16 cellular contexts compared by ENCODE assay signal in the genomic region with DNA sequence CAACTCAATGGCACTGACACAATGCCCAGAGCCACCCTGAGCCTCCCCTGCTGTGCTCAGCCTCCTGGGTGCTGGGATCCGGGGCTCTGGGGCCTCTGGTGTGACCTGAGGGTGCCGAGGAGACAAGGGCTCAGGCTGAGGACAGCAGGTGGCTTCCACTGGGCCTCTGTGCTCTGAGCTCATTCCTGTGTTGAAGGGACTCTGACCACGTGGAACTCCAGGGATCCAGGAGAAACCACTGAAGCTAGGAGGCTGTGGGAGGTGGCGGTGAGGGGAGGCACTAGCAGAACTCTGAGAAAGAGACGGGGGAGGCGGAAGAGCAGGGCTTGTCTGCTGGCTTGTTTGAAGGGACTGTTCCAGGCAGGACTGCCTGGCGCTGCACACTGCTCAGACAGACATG.
"Had no signal": no experiment of that assay in that cellular context is flagged by ENCODE, and none has a peak within 500 bp of the region (broad histone marks: within the 10 kb centered on the region; RNA-seq: fewer than 3 reads in every experiment).

No MANE protein-coding gene starts in this region.

- H3K4me3 ChIP-seq: dorsolateral prefrontal cortex, lung, vagina had no signal

- H3K9me3 ChIP-seq: vagina had no signal

- DNase-seq: activated B cell treated with CpG ODN at 0.5 μM for 24 hours; activated CD4-positive, alpha-beta memory T cell treated with anti-CD3 and anti-CD28 coated beads, Interleukin-2, amount 10 ng/mL, durations not matched to agents 7 days and 5 days; activated CD4-positive, alpha-beta T cell treated with anti-CD3 and anti-CD28 coated beads for 4 hours; activated CD8-positive, alpha-beta memory T cell treated with anti-CD3 and anti-CD28 coated beads, Interleukin-2, amount 10 ng/mL, durations not matched to agents 7 days and 5 days; activated naive CD4-positive, alpha-beta T cell treated with anti-CD3 and anti-CD28 coated beads for 36 hours; anterior cingulate cortex; caudate nucleus; dorsolateral prefrontal cortex; foreskin fibroblast; hippocampal formation; midbrain; trophoblast cell had no signal

- ATAC-seq: activated CD8-positive, alpha-beta memory T cell treated with anti-CD3 and anti-CD28 coated beads, Interleukin-2, amount 10 ng/mL, durations not matched to agents 7 days and 5 days; left lobe of liver had no signal

- H3K27me3 ChIP-seq: vagina had no signal

- H3K36me3 ChIP-seq: vagina had no signal

- H3K4me1 ChIP-seq: vagina had no signal

- H3K27ac ChIP-seq: dorsolateral prefrontal cortex, epithelial cell of prostate, vagina had no signal
